Comparison of ENCODE assay signal across 20 cellular contexts in genomic region chr4:93157984-93158383, GRCh38.
DNase-seq lines count a peak whose midpoint lies in the region; ATAC-seq and TF ChIP-seq lines count a peak whose summit lies in the region.
"Had no signal": no experiment of that assay in that cellular context is flagged by ENCODE, and none has a peak within 500 bp of the region (broad histone marks: within the 10 kb centered on the region; RNA-seq: fewer than 3 reads in every experiment).

No MANE protein-coding gene starts in this region.

- H3K27ac ChIP-seq in DND-41 (ENCODE audit: low read length) (no peak overlapping the region), substantia nigra (ENCODE audit: low read depth, low read length, poor library complexity, severe bottlenecking) (no peak overlapping the region)
- H3K27ac ChIP-seq: BLaER1, Peyer's patch, suprapubic skin had no signal

- H3K4me1 ChIP-seq in DND-41 (ENCODE audit: insufficient read depth, low read length) = no peaks in the 10 kb centered on the region
- H3K4me1 ChIP-seq: BLaER1, Peyer's patch, suprapubic skin had no signal

- no peak overlapping the region for H3K4me3 ChIP-seq in DND-41 (ENCODE audit: low read depth in 1 of 2, low read length in 2 of 2)
- H3K4me3 ChIP-seq: BLaER1, mucosa of descending colon, Peyer's patch, suprapubic skin had no signal

- H3K4me1 Mint-ChIP-seq in mesothelial cell of epicardium = peaks cover 8% of the 10 kb centered on the region
- no peaks in the 10 kb centered on the region for H3K4me1 Mint-ChIP-seq in Calu3 (ENCODE audit: low read depth, unreplicated experiment)
- no peaks in the 10 kb centered on the region for H3K4me1 Mint-ChIP-seq in stimulated activated memory B cell treated with anti-CD40 and anti-IgM and Interleukin-4, amounts not matched to agents 10 μg/mL and 1 μg/mL and 100 μg/mL, for 72 hours
- H3K4me1 Mint-ChIP-seq: activated CD4-positive, alpha-beta T cell treated with anti-CD3 and anti-CD28 coated beads for 36 hours; central memory CD8-positive, alpha-beta T cell had no signal

- H3K9me3 ChIP-seq in DND-41 (ENCODE audit: insufficient read depth, low read length, severe bottlenecking) = no peaks in the 10 kb centered on the region
- H3K9me3 ChIP-seq: BLaER1, mucosa of descending colon, Peyer's patch, suprapubic skin had no signal

- no peaks in the 10 kb centered on the region for H3K36me3 Mint-ChIP-seq in mesothelial cell of epicardium
- H3K36me3 Mint-ChIP-seq in Calu3 (ENCODE audit: insufficient read depth, unreplicated experiment) = no peaks in the 10 kb centered on the region
- H3K36me3 Mint-ChIP-seq in stimulated activated memory B cell treated with anti-CD40 and anti-IgM and Interleukin-4, amounts not matched to agents 10 μg/mL and 1 μg/mL and 100 μg/mL, for 72 hours = no peaks in the 10 kb centered on the region
- H3K36me3 Mint-ChIP-seq: activated naive CD8-positive, alpha-beta T cell had no signal

- H3K36me3 ChIP-seq in DND-41 (ENCODE audit: insufficient read depth, low read length) = no peaks in the 10 kb centered on the region
- H3K36me3 ChIP-seq: BLaER1, Peyer's patch, suprapubic skin had no signal

- peaks cover 2% of the 10 kb centered on the region for H3K27me3 Mint-ChIP-seq in mesothelial cell of epicardium (ENCODE audit: low read depth)
- no peaks in the 10 kb centered on the region for H3K27me3 Mint-ChIP-seq in Calu3 (ENCODE audit: unreplicated experiment)
- H3K27me3 Mint-ChIP-seq in stimulated activated memory B cell treated with anti-CD40 and anti-IgM and Interleukin-4, amounts not matched to agents 10 μg/mL and 1 μg/mL and 100 μg/mL, for 72 hours = no peaks in the 10 kb centered on the region
- H3K27me3 Mint-ChIP-seq: activated CD4-positive, alpha-beta T cell treated with anti-CD3 and anti-CD28 coated beads for 36 hours; activated naive CD8-positive, alpha-beta T cell; central memory CD8-positive, alpha-beta T cell had no signal

- no peak overlapping the region for H3K9ac ChIP-seq in DND-41 (ENCODE audit: low read depth, low read length)
- H3K9ac ChIP-seq: BLaER1 had no signal

- TF ChIP-seq EP300 in Ishikawa (IDR thresholded peaks at IDR 0.05; ENCODE audit: borderline replicate concordance) = no peak

- peak; percentile 7 for TF ChIP-seq CTCF in DND-41 (IDR thresholded peaks at IDR 0.05; ENCODE audit: borderline replicate concordance, extremely low read depth, low read length, poor library complexity, severe bottlenecking)
- TF ChIP-seq CTCF in mesothelial cell of epicardium (IDR thresholded peaks at IDR 0.05; ENCODE audit: unreplicated experiment) = peak; percentile 18
- no peak for TF ChIP-seq CTCF in Calu3 (IDR thresholded peaks at IDR 0.05; ENCODE audit: unreplicated experiment)

- H3K4me3 Mint-ChIP-seq in mesothelial cell of epicardium (no peak overlapping the region), Calu3 (ENCODE audit: low read depth, unreplicated experiment) (no peak overlapping the region)
- no peak overlapping the region for H3K4me3 Mint-ChIP-seq in stimulated activated memory B cell treated with anti-CD40 and anti-IgM and Interleukin-4, amounts not matched to agents 10 μg/mL and 1 μg/mL and 100 μg/mL, for 72 hours
- H3K4me3 Mint-ChIP-seq: activated CD4-positive, alpha-beta T cell treated with anti-CD3 and anti-CD28 coated beads for 36 hours; activated naive CD8-positive, alpha-beta T cell; central memory CD8-positive, alpha-beta T cell; T-helper 1 cell treated with Interleukin-12 subunit alpha and Interleukin-12 subunit beta and Interleukin-4 antibody, amounts not matched to agents 30 μg/mL and 1 μg/mL, for 36 hours had no signal

- intact Hi-C loops in Calu3 (cut with micrococcal nuclease; ENCODE audit: unreplicated experiment) = no loop called here

- CTCF ChIA-PET in Calu3 (lab: Charles Lee) = no interaction called here

- ATAC-seq in DND-41 (ENCODE audit: insufficient read depth, low read depth) (no peak), SK-N-SH treated with all-trans-retinoic acid at 6 μM for 48 hours (0 out of 3 replicates have a peak, but pooled peaks have one; percentile 38)
- no peak for ATAC-seq in stimulated activated memory B cell treated with anti-CD40 and anti-IgM and Interleukin-4, amounts not matched to agents 10 μg/mL and 1 μg/mL and 100 μg/mL, for 72 hours
- ATAC-seq: activated CD4-positive, alpha-beta T cell treated with anti-CD3 and anti-CD28 coated beads for 36 hours; mucosa of descending colon had no signal

- TF ChIP-seq RAD21 in Ishikawa (IDR thresholded peaks at IDR 0.05; ENCODE audit: low read depth) = 0 out of 2 replicates have a peak, but pooled peaks have one; percentile 30

- no peaks in the 10 kb centered on the region for H3K79me2 ChIP-seq in DND-41 (ENCODE audit: insufficient read depth, low read length)

- no TSS peak for BruUV-seq in Calu3 (replicated peaks; lab: Mats Ljungman, UMichigan)

- no peaks in the 10 kb centered on the region for H3K27me3 ChIP-seq in DND-41 (ENCODE audit: insufficient read depth, low read length, poor library complexity)
- H3K27me3 ChIP-seq: BLaER1, Peyer's patch, suprapubic skin had no signal

- H3K9me3 Mint-ChIP-seq in mesothelial cell of epicardium = no peaks in the 10 kb centered on the region
- H3K9me3 Mint-ChIP-seq in Calu3 (ENCODE audit: low read depth, unreplicated experiment) = no peaks in the 10 kb centered on the region
- peaks cover 3% of the 10 kb centered on the region for H3K9me3 Mint-ChIP-seq in stimulated activated memory B cell treated with anti-CD40 and anti-IgM and Interleukin-4, amounts not matched to agents 10 μg/mL and 1 μg/mL and 100 μg/mL, for 72 hours
- H3K9me3 Mint-ChIP-seq: T-helper 1 cell treated with Interleukin-12 subunit alpha and Interleukin-12 subunit beta and Interleukin-4 antibody, amounts not matched to agents 30 μg/mL and 1 μg/mL, for 36 hours had no signal

- DNase-seq in DND-41 (no peak), mesothelial cell of epicardium (ENCODE audit: low spot score in 2 of 2, unreplicated experiment in 2 of 2) (no peak), Calu3 (no peak), substantia nigra (lab: John Stamatoyannopoulos, UW) (no peak), NCI-H1694 (lab: John Stamatoyannopoulos, UW) (no peak)
- DNase-seq: activated CD4-positive, alpha-beta T cell treated with anti-CD3 and anti-CD28 coated beads for 36 hours; activated T-cell treated with anti-CD3 and anti-CD28 coated beads for 4 hours; glutamatergic neuron; kidney; mucosa of descending colon; NCI-H1417 treated with DMSO at 0.1 percent for 48 hours; Peyer's patch had no signal

- H4K20me1 ChIP-seq in DND-41 (ENCODE audit: insufficient read depth, low read length) = no peaks in the 10 kb centered on the region
- H4K20me1 ChIP-seq: BLaER1 had no signal

- no peak overlapping the region for H3K4me2 ChIP-seq in DND-41 (ENCODE audit: insufficient read depth, low read length)
- H3K4me2 ChIP-seq: BLaER1 had no signal

- H3K27ac Mint-ChIP-seq in mesothelial cell of epicardium (no peak overlapping the region), Calu3 (ENCODE audit: unreplicated experiment) (no peak overlapping the region)
- no peak overlapping the region for H3K27ac Mint-ChIP-seq in stimulated activated memory B cell treated with anti-CD40 and anti-IgM and Interleukin-4, amounts not matched to agents 10 μg/mL and 1 μg/mL and 100 μg/mL, for 72 hours
- H3K27ac Mint-ChIP-seq: activated CD4-positive, alpha-beta T cell treated with anti-CD3 and anti-CD28 coated beads for 36 hours; activated naive CD8-positive, alpha-beta T cell; T-helper 1 cell treated with Interleukin-12 subunit alpha and Interleukin-12 subunit beta and Interleukin-4 antibody, amounts not matched to agents 30 μg/mL and 1 μg/mL, for 36 hours had no signal

- H2AFZ ChIP-seq in DND-41 (ENCODE audit: low read depth, low read length) = no peak overlapping the region

TF ChIP-seq in Ishikawa, 13 proteins besides CTCF, POLR2A, EP300 and RAD21 (continues in another document):
- TF ChIP-seq TCF12 (IDR thresholded peaks at IDR 0.05; ENCODE audit: low read depth) (no peak), CREB1 (IDR thresholded peaks at IDR 0.05; ENCODE audit: low read depth) (no peak), NFIC (IDR thresholded peaks at IDR 0.05) (no peak), CEBPB (IDR thresholded peaks at IDR 0.05) (no peak), EGR1 (IDR thresholded peaks at IDR 0.05) (no peak), USF1 (IDR thresholded peaks at IDR 0.05) (no peak), TEAD4 (IDR thresholded peaks at IDR 0.05) (no peak)

TF ChIP-seq in SK-N-SH treated with all-trans-retinoic acid at 6 μM for 48 hours, 23 proteins besides CTCF, POLR2A, EP300 and RAD21:
- TF ChIP-seq TCF4 (CRISPR knock-in tag; IDR thresholded peaks at IDR 0.05; ENCODE audit: borderline replicate concordance) = no peak
- no peak for TF ChIP-seq TOX (CRISPR knock-in tag; IDR thresholded peaks at IDR 0.05; ENCODE audit: borderline replicate concordance)
- TF ChIP-seq RARB (CRISPR knock-in tag; IDR thresholded peaks at IDR 0.05) = no peak
- TF ChIP-seq ISL1 (CRISPR knock-in tag; IDR thresholded peaks at IDR 0.05) = no peak
- no peak for TF ChIP-seq PATZ1 (CRISPR knock-in tag; IDR thresholded peaks at IDR 0.05; ENCODE audit: borderline replicate concordance)
- no peak for TF ChIP-seq ZFP3 (CRISPR knock-in tag; IDR thresholded peaks at IDR 0.05)
TF ChIP-seq in SK-N-SH treated with all-trans-retinoic acid at 6 μM for 48 hours: peak in this region for 0.
